8 cellular contexts compared by ENCODE assay signal in the genomic region with DNA sequence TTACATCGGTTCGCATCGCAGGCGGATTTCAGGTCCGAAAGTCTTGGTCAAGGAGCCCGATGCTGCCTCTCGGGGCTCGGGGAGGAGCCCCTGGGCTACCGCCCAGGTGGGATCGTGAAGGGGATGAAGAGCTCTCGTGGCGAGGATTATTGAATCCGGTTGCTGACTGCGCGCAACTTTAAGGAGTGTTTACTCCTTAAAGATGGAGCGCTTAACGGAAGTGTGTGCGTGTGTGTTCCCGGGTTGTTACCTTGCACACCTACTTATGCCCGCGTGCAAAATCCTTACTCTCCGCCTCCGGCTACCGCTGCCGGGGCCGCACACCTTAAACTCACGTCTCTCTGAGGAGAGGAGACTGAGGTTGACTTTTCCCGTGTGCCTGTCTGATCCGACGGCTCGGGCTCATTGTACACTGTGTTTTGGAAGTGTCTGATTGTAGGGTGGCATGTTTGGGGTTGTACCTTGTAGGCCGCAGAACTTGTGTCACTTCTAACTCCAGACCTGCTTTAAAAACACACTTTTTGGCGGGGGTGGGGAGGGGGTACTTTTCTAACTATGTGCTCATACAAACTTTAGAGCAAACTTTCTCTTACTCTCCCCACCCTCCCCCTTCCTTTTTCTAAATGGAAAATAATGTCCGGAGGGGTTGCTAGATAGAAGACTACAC. TPM values are rescaled to one million over a fixed set of nuclear protein-coding genes. Genes with fewer than 3 reads are reported as not detected.
A peak's percentile ranks its signal among the peaks of the same experiment; 100 is the strongest.
DNase-seq lines count a peak whose midpoint lies in the region; ATAC-seq and TF ChIP-seq lines count a peak whose summit lies in the region.
"Not testable (repeated sequence)": the region's sequence is repeated elsewhere in the genome, so short reads cannot be mapped to it uniquely, and the experiment has no call there.

No MANE protein-coding gene starts in this region.

- not testable (repeated sequence) for H3K36me3 ChIP-seq in GM23248 (ENCODE audit: low read depth); mucosa of stomach (ENCODE audit: control insufficient read depth, insufficient read depth, low read length)

- H3K9ac ChIP-seq in GM23248: peak overlapping the region; percentile 73
- peak overlapping the region; percentile 76 for H3K9ac ChIP-seq in mucosa of stomach (ENCODE audit: low read length)

- H3K4me1 ChIP-seq in GM23248 (ENCODE audit: insufficient read depth): peaks cover 23% of the 10 kb centered on the region
- not testable (repeated sequence) for H3K4me1 ChIP-seq in mucosa of stomach (ENCODE audit: control insufficient read depth, insufficient read depth, low read length)

- in situ Hi-C loops in ACHN (cut with HindIII; ENCODE audit: low pct_ligation_motif_present, low pct_unique_long_range_greater_than_20kb, low sequenced_read_pairs): not testable (repeated sequence)
- in situ Hi-C loops in GM23248 (cut with MboI): loop anchor here (25.0 kb wide), 1 partner anchor 353 kb away; no protein-coding TSS in a partner anchor

- H3K27ac Mint-ChIP-seq in dendritic cell treated with granulocyte-macrophage colony-stimulating factor and Interleukin-4, amounts not matched to agents 40 ng/mL and 50 ng/mL, for 4 days: peak overlapping the region; percentile 89

- H3K4me1 Mint-ChIP-seq in dendritic cell treated with granulocyte-macrophage colony-stimulating factor and Interleukin-4, amounts not matched to agents 40 ng/mL and 50 ng/mL, for 4 days (ENCODE audit: low read depth): peaks cover 27% of the 10 kb centered on the region

- 18 to 22% methylated on average over 31 to 34 of the region's 34 CpGs for WGBS in GM23248 (ENCODE audit: low coverage in 1 of 2, low lambda C conversion rate in 2 of 2, missing lambda C conversion rate in 2 of 2), 2 experiments

- H4K20me1 ChIP-seq in GM23248 (ENCODE audit: insufficient read depth): not testable (repeated sequence)

- peaks cover 31% of the 10 kb centered on the region for H3F3A ChIP-seq in GM23248 (ENCODE audit: insufficient read depth)

- H3K4me3 ChIP-seq in GM23248 (peak overlapping the region; percentile 71), mucosa of stomach (ENCODE audit: low read length) (peak overlapping the region; percentile 69)

- not testable (repeated sequence) for H3K9me2 ChIP-seq in GM23248 (ENCODE audit: insufficient read depth)

- DNase-seq in ACHN (peak; percentile 46), GM23248 (peak; percentile 25), RWPE1 (ENCODE audit: low spot score) (peak; percentile 16), left ventricle myocardium superior (peak; percentile 30)
- DNase-seq in activated T-helper 9 cell treated with anti-CD3 and anti-CD28 coated beads, Interleukin-2, amount 50 U/mL, for 16 hours (ENCODE audit: low read depth): peak; percentile 7
- DNase-seq in stimulated activated CD4-positive, alpha-beta T cell treated with anti-CD3 and anti-CD28 coated beads, Interleukin-2, amount 100 ng/mL, for 48 hours: peak; percentile 11 to 16

- H2AFZ ChIP-seq in GM23248: peak overlapping the region; percentile 92

- H3K9me3 ChIP-seq in GM23248 (ENCODE audit: low read depth); mucosa of stomach (ENCODE audit: control insufficient read depth, low read length): not testable (repeated sequence)

- intact Hi-C loops in dendritic cell treated with granulocyte-macrophage colony-stimulating factor and Interleukin-4, amounts not matched to agents 40 ng/mL and 50 ng/mL, for 4 days (cut with micrococcal nuclease); left ventricle myocardium superior (cut with micrococcal nuclease): not testable (repeated sequence)

- not testable (repeated sequence) for H3K27me3 Mint-ChIP-seq in dendritic cell treated with granulocyte-macrophage colony-stimulating factor and Interleukin-4, amounts not matched to agents 40 ng/mL and 50 ng/mL, for 4 days

- peaks cover 12% of the 10 kb centered on the region; the same call in 1 of the 2 replicates for H3K79me2 ChIP-seq in GM23248 (ENCODE audit: insufficient read depth)

- H3K4me2 ChIP-seq in GM23248 (ENCODE audit: unreplicated experiment): peak overlapping the region; percentile 77

- ATAC-seq in left ventricle myocardium superior: peak; percentile 28

- CTCF ChIA-PET in RWPE1 (lab: Yijun Ruan, JAX): interaction anchor here (0.6 kb wide), 2 partner anchors 34 to 190 kb away, joined by 3 to 4 read pairs; no protein-coding TSS in a partner anchor

- peaks cover 45% of the 10 kb centered on the region for H3K36me3 Mint-ChIP-seq in dendritic cell treated with granulocyte-macrophage colony-stimulating factor and Interleukin-4, amounts not matched to agents 40 ng/mL and 50 ng/mL, for 4 days (ENCODE audit: low read depth)

- H3K4me3 Mint-ChIP-seq in dendritic cell treated with granulocyte-macrophage colony-stimulating factor and Interleukin-4, amounts not matched to agents 40 ng/mL and 50 ng/mL, for 4 days: peak overlapping the region; percentile 81

- POLR2A ChIA-PET in RWPE1 (lab: Yijun Ruan, JAX; ENCODE audit: low non-redundant PET): interaction anchor here (0.5 kb wide), 2 partner anchors 9 to 88 kb away, joined by 3 to 9 read pairs; no protein-coding TSS in a partner anchor

- H3K9me3 Mint-ChIP-seq in dendritic cell treated with granulocyte-macrophage colony-stimulating factor and Interleukin-4, amounts not matched to agents 40 ng/mL and 50 ng/mL, for 4 days: not testable (repeated sequence)

- not testable (repeated sequence) for H3K27me3 ChIP-seq in GM23248 (replicated peaks; ENCODE audit: insufficient read depth); mucosa of stomach (ENCODE audit: control insufficient read depth, insufficient read depth, low read length)

- H3K27ac ChIP-seq in GM23248, RWPE1: not testable (repeated sequence)

- not testable (repeated sequence) for TF ChIP-seq CTCF in RWPE1 (conservative IDR thresholded peaks at IDR 0.05; ENCODE audit: low read depth)

RNA-seq across cellular contexts. Expression of a gene that starts 38.3 kb away (rescaled TPM):
- total RNA-seq in GM23248 (2014; rRNA removed; shearing (Covaris generic)): 16.7 and 21.2 TPM in 2 replicates
- polyA plus RNA-seq in GM23248 (2016; fragmentation: Nextera tagmentation; extraction: Ambion mirVana): 20.0 and 20.5 TPM in 2 replicates
- total RNA-seq in left ventricle myocardium superior: 4.1 TPM
